16 cellular contexts compared by ENCODE assay signal in the genomic region with DNA sequence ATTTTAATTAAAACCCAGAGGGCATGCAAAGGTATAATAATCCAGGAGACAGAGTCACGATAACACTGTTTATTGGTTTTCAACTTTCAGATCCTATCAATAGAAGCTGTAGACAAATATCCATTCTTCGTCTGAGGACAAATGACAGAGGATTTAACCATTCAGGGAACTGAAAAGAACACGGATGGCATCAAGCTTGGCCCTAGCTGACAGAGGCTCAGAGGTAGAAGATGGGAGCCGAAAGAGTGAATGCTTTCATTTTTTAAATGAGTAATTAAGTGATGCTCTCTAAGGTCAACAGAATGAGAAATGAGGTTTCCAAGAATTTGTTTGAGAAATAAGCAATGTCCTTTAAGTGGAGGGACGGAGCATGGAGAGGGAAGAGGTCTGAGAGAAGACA.
DNase-seq lines count a peak whose midpoint lies in the region; ATAC-seq lines count a peak whose summit lies in the region.
"Had no signal": no experiment of that assay in that cellular context is flagged by ENCODE, and none has a peak within 500 bp of the region (broad histone marks: within the 10 kb centered on the region; RNA-seq: fewer than 3 reads in every experiment).

No MANE protein-coding gene starts in this region.

- intact Hi-C loops in activated CD4-positive, alpha-beta memory T cell treated with anti-CD3 and anti-CD28 coated beads for 36 hours (cut with micrococcal nuclease), result no loop called here

- peaks cover 52% of the 10 kb centered on the region for H3K36me3 Mint-ChIP-seq in activated CD4-positive, alpha-beta memory T cell treated with anti-CD3 and anti-CD28 coated beads for 36 hours

- peak overlapping the region; percentile 71 for H3K27ac Mint-ChIP-seq in activated CD4-positive, alpha-beta memory T cell treated with anti-CD3 and anti-CD28 coated beads for 36 hours

- POLR2A ChIA-PET in activated CD4-positive, alpha-beta memory T cell treated with anti-CD3 and anti-CD28 coated beads for 36 hours (lab: Charles Lee), result no interaction called here

- DNase-seq in activated CD4-positive, alpha-beta memory T cell treated with anti-CD3 and anti-CD28 coated beads for 36 hours, result no peak
- peak; percentile 24 for DNase-seq in midbrain (lab: John Stamatoyannopoulos, UW)
- no peak for DNase-seq in NCI-H2107 (lab: John Stamatoyannopoulos, UW)
- DNase-seq in activated gamma-delta T cell (lab: John Stamatoyannopoulos, UW), result no peak
- DNase-seq: amniotic stem cell, cortex of kidney, esophagus squamous epithelium, hippocampal formation, left ventricle myocardium superior, NCI-H1436, T1000, testis had no signal

- H3K27me3 Mint-ChIP-seq in activated CD4-positive, alpha-beta memory T cell treated with anti-CD3 and anti-CD28 coated beads for 36 hours, result no peaks in the 10 kb centered on the region

- no peaks in the 10 kb centered on the region for H3K9me3 Mint-ChIP-seq in activated CD4-positive, alpha-beta memory T cell treated with anti-CD3 and anti-CD28 coated beads for 36 hours

- CTCF ChIA-PET in activated CD4-positive, alpha-beta memory T cell treated with anti-CD3 and anti-CD28 coated beads for 36 hours (lab: Charles Lee), result interaction anchor here (0.7 to 0.8 kb wide), 2 partner anchors 20 to 61 kb away, joined by 3 to 4 read pairs; no protein-coding TSS in a partner anchor

- peaks cover 86% of the 10 kb centered on the region for H3K4me1 Mint-ChIP-seq in activated CD4-positive, alpha-beta memory T cell treated with anti-CD3 and anti-CD28 coated beads for 36 hours (ENCODE audit: low read depth)

- peak; percentile 43 for ATAC-seq in GM18498 (IDR thresholded peaks at IDR 0.05; ENCODE audit: unreplicated experiment)
- ATAC-seq in GM19463 (IDR thresholded peaks at IDR 0.05; ENCODE audit: unreplicated experiment), result peak; percentile 46
- ATAC-seq in GM18519 (IDR thresholded peaks at IDR 0.05; ENCODE audit: low FRiP score, unreplicated experiment), result no peak
- no peak for ATAC-seq in GM21423 (IDR thresholded peaks at IDR 0.05; ENCODE audit: unreplicated experiment)
- ATAC-seq: left ventricle myocardium superior had no signal

- peak overlapping the region; percentile 12 for H3K4me3 Mint-ChIP-seq in activated CD4-positive, alpha-beta memory T cell treated with anti-CD3 and anti-CD28 coated beads for 36 hours

Comparison
In these comparisons a context has a peak if more than half of its experiments do, and no peak if none do; other contexts are left out.
1. ATAC-seq: peak in GM18498 (single experiment) and GM19463 (single experiment); none in GM18519 (single experiment) and GM21423 (single experiment).